Comparison of ENCODE assay signal across 21 cellular contexts in the genomic region with DNA sequence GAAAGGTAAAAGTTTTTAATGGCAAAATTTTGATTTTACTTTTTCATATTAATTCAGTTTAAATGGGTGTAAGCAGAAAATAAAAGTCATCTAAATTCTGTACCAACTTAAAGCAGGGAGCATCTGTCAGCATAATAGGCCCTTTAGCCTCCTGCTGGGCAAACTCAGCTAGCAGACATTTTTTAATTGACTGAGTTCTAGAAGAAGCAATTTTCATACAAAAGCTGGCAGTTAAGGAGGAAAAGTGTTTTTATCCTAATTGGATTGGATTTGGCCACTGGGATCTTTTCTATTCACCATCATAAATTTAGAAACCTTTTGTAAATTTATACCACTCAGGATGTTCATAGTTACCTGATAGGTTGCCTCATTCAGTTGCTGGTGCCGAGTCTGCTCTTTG.
DNase-seq lines count a peak whose midpoint lies in the region; ATAC-seq, FAIRE-seq and TF ChIP-seq lines count a peak whose summit lies in the region.
"Had no signal": no experiment of that assay in that cellular context is flagged by ENCODE, and none has a peak within 500 bp of the region (broad histone marks: within the 10 kb centered on the region; RNA-seq: fewer than 3 reads in every experiment).

No MANE protein-coding gene starts in this region.

- peaks cover 3% of the 10 kb centered on the region for H3K27me3 Mint-ChIP-seq in glutamatergic neuron (ENCODE audit: unreplicated experiment)
- H3K27me3 Mint-ChIP-seq: CD4-positive, alpha-beta memory T cell had no signal

- TF ChIP-seq CTCF in glutamatergic neuron (IDR thresholded peaks at IDR 0.05; ENCODE audit: partially characterized antibody, unreplicated experiment) (peak; percentile 35), SK-N-SH (IDR thresholded peaks at IDR 0.05) (no peak; the same call in 1 of the 2 replicates), gastrocnemius medialis (IDR thresholded peaks at IDR 0.05 in 4 of 5, conservative IDR thresholded peaks at IDR 0.05 in 1 of 5) (no peak)

- H3K27ac Mint-ChIP-seq in glutamatergic neuron (ENCODE audit: unreplicated experiment): peak overlapping the region; percentile 67
- H3K27ac Mint-ChIP-seq: CD4-positive, alpha-beta memory T cell had no signal

- H3K36me3 Mint-ChIP-seq in glutamatergic neuron (ENCODE audit: unreplicated experiment): peaks cover 7% of the 10 kb centered on the region
- H3K36me3 Mint-ChIP-seq: CD4-positive, alpha-beta memory T cell had no signal

- no peak for TF ChIP-seq POLR2A in gastrocnemius medialis (IDR thresholded peaks at IDR 0.05)

- H3K4me1 Mint-ChIP-seq in glutamatergic neuron (ENCODE audit: low read depth, unreplicated experiment): peaks cover 19% of the 10 kb centered on the region
- H3K4me1 Mint-ChIP-seq: CD4-positive, alpha-beta memory T cell had no signal

- H3K4me2 ChIP-seq in SK-N-SH: no peak overlapping the region
- H3K4me2 ChIP-seq: smooth muscle cell had no signal

- POLR2A ChIA-PET in SK-N-SH (lab: Yijun Ruan, JAX): no interaction called here

- H3K27ac ChIP-seq in SK-N-SH (ENCODE audit: low read depth in 2 of 2, low read length in 1 of 2) (no peak overlapping the region), gastrocnemius medialis (no peak overlapping the region)
- H3K27ac ChIP-seq: GM23248, left lung, uterus had no signal

- in situ Hi-C loops in gastrocnemius medialis (cut with MboI; ENCODE audit: low sequenced_read_pairs in 4 of 4): no loop called here

- no peak for ATAC-seq in gastrocnemius medialis
- ATAC-seq: esophagus mucosa, left lung had no signal

- no peaks in the 10 kb centered on the region for H3K27me3 ChIP-seq in SK-N-SH (ENCODE audit: insufficient read depth)
- H3K27me3 ChIP-seq in gastrocnemius medialis: no peaks in the 10 kb centered on the region
- H3K27me3 ChIP-seq: left lung, uterus had no signal

- peaks cover 3% of the 10 kb centered on the region for H3K9me3 Mint-ChIP-seq in glutamatergic neuron (ENCODE audit: unreplicated experiment)

- no peak overlapping the region for H3K4me3 Mint-ChIP-seq in glutamatergic neuron (ENCODE audit: unreplicated experiment)
- H3K4me3 Mint-ChIP-seq: CD4-positive, alpha-beta memory T cell had no signal

- no peak for TF ChIP-seq EP300 in SK-N-SH (IDR thresholded peaks at IDR 0.05; ENCODE audit: borderline replicate concordance in 1 of 2, low read depth in 1 of 2, low read length in 1 of 2)

- H3K4me3 ChIP-seq in SK-N-SH (ENCODE audit: low read depth in 2 of 2, low read length in 1 of 2) (no peak overlapping the region), gastrocnemius medialis (no peak overlapping the region)
- H3K4me3 ChIP-seq: GM23248, left lung, smooth muscle cell, uterus had no signal

- intact Hi-C loops in gastrocnemius medialis (cut with DNase I; ENCODE audit: low total_unique reads): no loop called here

- H4K20me1 ChIP-seq in SK-N-SH (ENCODE audit: insufficient read depth): no peaks in the 10 kb centered on the region

- H3K79me2 ChIP-seq in SK-N-SH (ENCODE audit: insufficient read depth): no peaks in the 10 kb centered on the region

- H3K4me1 ChIP-seq in SK-N-SH (ENCODE audit: control insufficient read depth in 1 of 2, insufficient read depth in 2 of 2, low read depth in 1 of 2, low read length in 1 of 2) (no peaks in the 10 kb centered on the region), gastrocnemius medialis (no peaks in the 10 kb centered on the region)
- H3K4me1 ChIP-seq: left lung, uterus had no signal

- H3K9me2 ChIP-seq in SK-N-SH: no peaks in the 10 kb centered on the region

- CTCF ChIA-PET in SK-N-SH (lab: Yijun Ruan, JAX): no interaction called here

- H3K36me3 ChIP-seq in SK-N-SH (replicated peaks in 1 of 2; ENCODE audit: control insufficient read depth in 1 of 2, insufficient read depth in 2 of 2, low read length in 1 of 2) (no peaks in the 10 kb centered on the region), gastrocnemius medialis (no peaks in the 10 kb centered on the region)
- H3K36me3 ChIP-seq: left lung, uterus had no signal

- no peaks in the 10 kb centered on the region for H3F3A ChIP-seq in SK-N-SH (replicated peaks; ENCODE audit: insufficient read depth)

- no peaks in the 10 kb centered on the region for H3K9me3 ChIP-seq in SK-N-SH
- no peaks in the 10 kb centered on the region for H3K9me3 ChIP-seq in gastrocnemius medialis
- H3K9me3 ChIP-seq: uterus had no signal

- FAIRE-seq in GM19239 (lab: Jason Lieb, UNC): no peak
- FAIRE-seq: bronchial epithelial cell had no signal

- no peak overlapping the region for H2AFZ ChIP-seq in SK-N-SH (ENCODE audit: low read depth)
- H2AFZ ChIP-seq: GM23248 had no signal

- WGBS in SK-N-SH (ENCODE audit: low lambda C conversion rate): 36% methylated on average over 1 of the region's 1 CpG

- no peak overlapping the region for H3K9ac ChIP-seq in SK-N-SH
- H3K9ac ChIP-seq: GM23248 had no signal

- no peak for TF ChIP-seq RAD21 in SK-N-SH (IDR thresholded peaks at IDR 0.05; ENCODE audit: low read length)

- DNase-seq in DMS 273 (lab: John Stamatoyannopoulos, UW; ENCODE audit: unreplicated experiment): peak; percentile 75
- peak; percentile 12 to 95 (median 76) for DNase-seq in NCI-H1417 (lab: John Stamatoyannopoulos, UW)
- DNase-seq in NCI-H524 treated with DMSO at 0.1 percent for 48 hours (lab: John Stamatoyannopoulos, UW): peak; percentile 81
- DNase-seq in glutamatergic neuron: no peak
- DNase-seq in GM19239 (ENCODE audit: insufficient read length, low spot score): no peak
- DNase-seq in SK-N-SH: no peak
- no peak for DNase-seq in stimulated activated CD4-positive, alpha-beta T cell treated with anti-CD3 and anti-CD28 coated beads, Interleukin-4, amount 100 ng/mL, for 24 hours
- DNase-seq in gastrocnemius medialis: no peak
- DNase-seq: activated CD4-positive, CD25-positive, alpha-beta regulatory T cell treated with anti-CD3 and anti-CD28 coated beads, Interleukin-2, amount 50 U/mL, for 72 hours; CD4-positive, alpha-beta memory T cell; GM23248; left lung; NCI-H226; SHP77 treated with DMSO at 0.1 percent for 48 hours; stimulated activated CD4-positive, alpha-beta T cell treated with anti-CD3 and anti-CD28 coated beads, Interleukin-4, amount 100 ng/mL, for 4 hours; substantia nigra; T-helper 2 cell; uterus had no signal

TF ChIP-seq in SK-N-SH, 30 proteins besides CTCF, POLR2A, EP300 and RAD21:
- TF ChIP-seq ELF1 (IDR thresholded peaks at IDR 0.05): no peak
- TF ChIP-seq NFIC (IDR thresholded peaks at IDR 0.05; ENCODE audit: borderline replicate concordance): no peak
- no peak for TF ChIP-seq NRF1 (IDR thresholded peaks at IDR 0.05; ENCODE audit: low read depth, low read length)

Comparison
In these comparisons a context has a peak if more than half of its experiments do, and no peak if none do; other contexts are left out.
1. DNase-seq: peak in DMS 273 (single experiment), NCI-H1417 (3 of 3) and NCI-H524 treated with DMSO at 0.1 percent for 48 hours (single experiment); none in glutamatergic neuron (single experiment), GM19239 (single experiment), SK-N-SH (single experiment), stimulated activated CD4-positive, alpha-beta T cell treated with anti-CD3 and anti-CD28 coated beads, Interleukin-4, amount 100 ng/mL, for 24 hours (single experiment) and gastrocnemius medialis (0 of 2).